2 cellular contexts compared by ENCODE assay signal in the genomic region with DNA sequence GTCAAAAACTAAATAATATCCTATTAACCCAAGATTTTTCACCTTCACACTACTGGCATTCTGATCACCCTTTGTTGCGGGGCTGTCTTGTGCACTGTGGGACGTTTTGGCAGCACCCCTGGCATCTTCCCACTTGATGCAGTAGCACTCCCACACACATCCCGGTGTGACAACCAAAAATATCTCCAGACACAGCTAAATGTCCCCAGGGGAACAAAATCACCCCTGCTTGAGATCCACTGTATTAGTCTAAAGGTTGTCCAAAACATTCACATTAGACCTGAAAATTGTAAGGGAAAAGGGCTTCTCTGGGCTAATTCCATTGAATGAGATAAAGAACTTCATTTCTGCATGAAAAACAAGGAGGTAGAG.
TF ChIP-seq lines count a peak whose summit lies in the region.

No MANE protein-coding gene starts in this region.

TF ChIP-seq in H1, 55 proteins besides CTCF, POLR2A, EP300 and RAD21:
- no peak for TF ChIP-seq FOSL1 (IDR thresholded peaks at IDR 0.05; ENCODE audit: insufficient read depth, low read depth, low read length)
- TF ChIP-seq, protein P1, sequence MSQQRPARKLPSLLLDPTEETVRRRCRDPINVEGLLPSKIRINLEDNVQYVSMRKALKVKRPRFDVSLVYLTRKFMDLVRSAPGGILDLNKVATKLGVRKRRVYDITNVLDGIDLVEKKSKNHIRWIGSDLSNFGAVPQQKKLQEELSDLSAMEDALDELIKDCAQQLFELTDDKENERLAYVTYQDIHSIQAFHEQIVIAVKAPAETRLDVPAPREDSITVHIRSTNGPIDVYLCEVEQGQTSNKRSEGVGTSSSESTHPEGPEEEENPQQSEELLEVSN (IDR thresholded peaks at IDR 0.05) = no peak
- TF ChIP-seq, protein P2, sequence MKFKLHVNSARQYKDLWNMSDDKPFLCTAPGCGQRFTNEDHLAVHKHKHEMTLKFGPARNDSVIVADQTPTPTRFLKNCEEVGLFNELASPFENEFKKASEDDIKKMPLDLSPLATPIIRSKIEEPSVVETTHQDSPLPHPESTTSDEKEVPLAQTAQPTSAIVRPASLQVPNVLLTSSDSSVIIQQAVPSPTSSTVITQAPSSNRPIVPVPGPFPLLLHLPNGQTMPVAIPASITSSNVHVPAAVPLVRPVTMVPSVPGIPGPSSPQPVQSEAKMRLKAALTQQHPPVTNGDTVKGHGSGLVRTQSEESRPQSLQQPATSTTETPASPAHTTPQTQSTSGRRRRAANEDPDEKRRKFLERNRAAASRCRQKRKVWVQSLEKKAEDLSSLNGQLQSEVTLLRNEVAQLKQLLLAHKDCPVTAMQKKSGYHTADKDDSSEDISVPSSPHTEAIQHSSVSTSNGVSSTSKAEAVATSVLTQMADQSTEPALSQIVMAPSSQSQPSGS (IDR thresholded peaks at IDR 0.05; ENCODE audit: low read length) = no peak
- TF ChIP-seq RBBP5 (IDR thresholded peaks at IDR 0.05; ENCODE audit: borderline replicate concordance, low read depth, low read length) = no peak
- no peak for TF ChIP-seq TCF12 (IDR thresholded peaks at IDR 0.05; ENCODE audit: low read depth, low read length)
- TF ChIP-seq BRCA1 (IDR thresholded peaks at IDR 0.05; ENCODE audit: low read depth, low read length) = no peak
- TF ChIP-seq CTBP2 (IDR thresholded peaks at IDR 0.05; ENCODE audit: borderline replicate concordance, insufficient read depth, insufficient read length, low read length) = no peak
- no peak for TF ChIP-seq RNF2 (IDR thresholded peaks at IDR 0.05; ENCODE audit: borderline replicate concordance, low read depth, low read length, missing control alignments, poor library complexity, severe bottlenecking)
- TF ChIP-seq GABPA (IDR thresholded peaks at IDR 0.05; ENCODE audit: borderline replicate concordance, insufficient read depth, low read length) = no peak

TF ChIP-seq in neural cell, 6 proteins besides CTCF, POLR2A, EP300 and RAD21:
- TF ChIP-seq SMC3 (conservative IDR thresholded peaks at IDR 0.05; ENCODE audit: poor library complexity) (peak; percentile 29), MXI1 (conservative IDR thresholded peaks at IDR 0.05; ENCODE audit: poor library complexity, severe bottlenecking) (no peak)
